ENCODE assay signal across 26 cellular contexts in the genomic region with DNA sequence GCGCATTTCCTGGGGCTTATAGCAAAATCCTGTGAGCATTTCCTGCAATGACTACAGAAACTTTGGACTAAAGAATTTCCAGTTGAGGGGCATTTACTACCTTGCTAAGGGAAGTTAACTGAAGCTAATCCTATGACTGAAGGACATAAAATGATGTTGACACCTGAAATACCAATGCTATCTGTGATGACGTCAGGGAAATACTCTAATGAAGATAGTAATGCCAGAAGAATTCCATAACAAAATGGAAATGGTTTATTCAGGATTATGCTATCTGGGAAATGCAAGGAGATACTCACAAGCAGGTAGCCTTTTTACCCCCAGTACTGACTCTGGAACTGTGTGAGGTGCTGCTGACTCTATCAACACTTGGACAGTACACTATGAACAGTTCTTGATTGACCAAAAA.
A peak's percentile ranks its signal among the peaks of the same experiment; 100 is the strongest.
DNase-seq lines count a peak whose midpoint lies in the region; ATAC-seq and TF ChIP-seq lines count a peak whose summit lies in the region.
"Had no signal": no experiment of that assay in that cellular context is flagged by ENCODE, and none has a peak within 500 bp of the region (broad histone marks: within the 10 kb centered on the region; RNA-seq: fewer than 3 reads in every experiment).

No MANE protein-coding gene starts in this region.

- TF ChIP-seq CTCF in Caco-2 (IDR thresholded peaks at IDR 0.05; ENCODE audit: insufficient read depth in 1 of 2, low read depth in 1 of 2, low read length in 1 of 2, severe bottlenecking in 1 of 2, unreplicated experiment in 1 of 2) (no peak), RWPE2 (IDR thresholded peaks at IDR 0.05; ENCODE audit: poor library complexity, severe bottlenecking) (no peak), fibroblast of the aortic adventitia (IDR thresholded peaks at IDR 0.05; ENCODE audit: insufficient read depth, low read length) (no peak), mesothelial cell of epicardium (IDR thresholded peaks at IDR 0.05; ENCODE audit: unreplicated experiment) (no peak)

- H3K4me3 Mint-ChIP-seq in Caco-2 (ENCODE audit: unreplicated experiment) (no peak overlapping the region), mesothelial cell of epicardium (no peak overlapping the region)
- H3K4me3 Mint-ChIP-seq: activated CD4-positive, alpha-beta T cell treated with anti-CD3 and anti-CD28 coated beads for 36 hours; activated naive CD8-positive, alpha-beta T cell had no signal

- ATAC-seq in RWPE2 (ENCODE audit: low read depth) (peak; percentile 84), GM21515 (IDR thresholded peaks at IDR 0.05; ENCODE audit: unreplicated experiment) (no peak)
- ATAC-seq: activated CD4-positive, alpha-beta T cell treated with anti-CD3 and anti-CD28 coated beads for 36 hours had no signal

- intact Hi-C loops in Caco-2 (cut with micrococcal nuclease; ENCODE audit: unreplicated experiment) = loop anchor here (1.0 to 5.0 kb wide), 3 partner anchors 27 to 37 kb away; no protein-coding TSS in a partner anchor

- peak overlapping the region; percentile 51 for H3K27ac Mint-ChIP-seq in Caco-2 (ENCODE audit: unreplicated experiment)
- peak overlapping the region; percentile 34 for H3K27ac Mint-ChIP-seq in mesothelial cell of epicardium
- H3K27ac Mint-ChIP-seq: activated CD4-positive, alpha-beta T cell treated with anti-CD3 and anti-CD28 coated beads for 36 hours; activated naive CD8-positive, alpha-beta T cell; progenitor cell of endocrine pancreas had no signal

- H3K4me1 Mint-ChIP-seq in Caco-2 (ENCODE audit: low read depth, unreplicated experiment) (peaks cover 41% of the 10 kb centered on the region), mesothelial cell of epicardium (peaks cover 18% of the 10 kb centered on the region)
- H3K4me1 Mint-ChIP-seq: activated CD4-positive, alpha-beta T cell treated with anti-CD3 and anti-CD28 coated beads for 36 hours had no signal

- peaks cover 26% of the 10 kb centered on the region for H3K36me3 Mint-ChIP-seq in Caco-2 (ENCODE audit: insufficient read depth, unreplicated experiment)
- H3K36me3 Mint-ChIP-seq in mesothelial cell of epicardium = peaks cover 13% of the 10 kb centered on the region

- no TSS peak for BruUV-seq in Caco-2 (replicated peaks; lab: Mats Ljungman, UMichigan)

- H3K9me3 Mint-ChIP-seq in Caco-2 (ENCODE audit: unreplicated experiment) (peaks cover 38% of the 10 kb centered on the region), mesothelial cell of epicardium (peaks cover 27% of the 10 kb centered on the region)

- H3K4me3 ChIP-seq in Caco-2 (ENCODE audit: low read depth, low read length) = no peak overlapping the region
- H3K4me3 ChIP-seq in RWPE2 (ENCODE audit: severe bottlenecking) = no peak overlapping the region
- H3K4me3 ChIP-seq in fibroblast of the aortic adventitia (ENCODE audit: low read depth, low read length) = no peak overlapping the region
- H3K4me3 ChIP-seq: ascending aorta, esophagus squamous epithelium, SJCRH30, tibial artery had no signal

- POLR2A ChIA-PET in Caco-2 (lab: Charles Lee) = interaction anchor here (0.9 to 1.3 kb wide), 2 partner anchors 25 to 36 kb away, joined by 6 to 8 read pairs; no protein-coding TSS in a partner anchor

- H3K9me3 ChIP-seq in Caco-2 = peaks cover 21% of the 10 kb centered on the region
- H3K9me3 ChIP-seq in RWPE2 (ENCODE audit: severe bottlenecking) = no peaks in the 10 kb centered on the region
- H3K9me3 ChIP-seq: BE2C had no signal

- peak; percentile 67 to 73 for DNase-seq in Caco-2
- DNase-seq in RWPE2 (ENCODE audit: low spot score) = no peak
- DNase-seq in fibroblast of the aortic adventitia (ENCODE audit: low read depth) = peak; percentile 11
- DNase-seq in mesothelial cell of epicardium (ENCODE audit: low spot score in 2 of 2, unreplicated experiment in 2 of 2) = no peak
- no peak for DNase-seq in OCI-M1 (lab: John Stamatoyannopoulos, UW)
- no peak for DNase-seq in NCI-H82 treated with DMSO at 0.1 percent for 48 hours (lab: John Stamatoyannopoulos, UW; ENCODE audit: unreplicated experiment)
- no peak for DNase-seq in hippocampal formation (lab: John Stamatoyannopoulos, UW)
- DNase-seq: activated CD4-positive, alpha-beta T cell treated with anti-CD3 and anti-CD28 coated beads for 36 hours; activated T-cell treated with anti-CD3 and anti-CD28 coated beads for 4 hours; BE2C; caudate nucleus; cortex of kidney; DMS153; esophagus squamous epithelium; IMR-90; NCI-H146; NCI-H748 treated with DMSO at 0.1 percent for 48 hours; SJCRH30; stimulated activated CD4-positive, alpha-beta T cell treated with anti-CD3 and anti-CD28 coated beads, Interleukin-4, amount 100 ng/mL, for 24 hours; T1000; tibial artery had no signal

- CTCF ChIA-PET in Caco-2 (lab: Charles Lee) = interaction anchor here (0.6 to 1.3 kb wide), 3 partner anchors 175 to 546 kb away, joined by 3 to 6 read pairs (median 4); no protein-coding TSS in a partner anchor

- H3K27me3 ChIP-seq in Caco-2 (replicated peaks; ENCODE audit: control insufficient read depth, insufficient read depth, low read length) (no peaks in the 10 kb centered on the region), RWPE2 (ENCODE audit: insufficient read depth, poor library complexity, severe bottlenecking) (no peaks in the 10 kb centered on the region)
- H3K27me3 ChIP-seq: ascending aorta, BE2C, esophagus squamous epithelium, SJCRH30, tibial artery had no signal

- H3K27me3 Mint-ChIP-seq in Caco-2 (ENCODE audit: insufficient read depth, unreplicated experiment) = no peaks in the 10 kb centered on the region
- no peaks in the 10 kb centered on the region for H3K27me3 Mint-ChIP-seq in mesothelial cell of epicardium (ENCODE audit: low read depth)
- H3K27me3 Mint-ChIP-seq: progenitor cell of endocrine pancreas had no signal

- no peak overlapping the region for H3K27ac ChIP-seq in RWPE2 (ENCODE audit: poor library complexity, severe bottlenecking)
- H3K27ac ChIP-seq: ascending aorta, esophagus squamous epithelium, SJCRH30, tibial artery, VCaP had no signal

- H3K36me3 ChIP-seq in Caco-2 (ENCODE audit: control insufficient read depth, insufficient read depth, low read length) (no peaks in the 10 kb centered on the region), RWPE2 (ENCODE audit: low read depth) (no peaks in the 10 kb centered on the region)
- H3K36me3 ChIP-seq: ascending aorta, BE2C, esophagus squamous epithelium, SJCRH30, tibial artery had no signal

- H3K4me1 ChIP-seq in Caco-2 (peaks cover 59% of the 10 kb centered on the region), RWPE2 (ENCODE audit: insufficient read depth, poor library complexity, severe bottlenecking) (no peaks in the 10 kb centered on the region)
- H3K4me1 ChIP-seq: ascending aorta, BE2C, esophagus squamous epithelium, SJCRH30 had no signal

Comparison
In these comparisons a context has a peak if more than half of its experiments do, and no peak if none do; other contexts are left out.
1. DNase-seq: peak in Caco-2 (2 of 2) and fibroblast of the aortic adventitia (single experiment); none in RWPE2 (single experiment), mesothelial cell of epicardium (0 of 2), OCI-M1 (single experiment), NCI-H82 treated with DMSO at 0.1 percent for 48 hours (single experiment) and hippocampal formation (0 of 2).